In genomic region chr6:5141046-5141445, GRCh38 we compare ENCODE assay signal across 15 cellular contexts. TPM values are rescaled to one million over a fixed set of nuclear protein-coding genes. Genes with fewer than 3 reads are reported as not detected.
A peak's percentile ranks its signal among the peaks of the same experiment; 100 is the strongest.
DNase-seq lines count a peak whose midpoint lies in the region; ATAC-seq and TF ChIP-seq lines count a peak whose summit lies in the region.
"Had no signal": no experiment of that assay in that cellular context is flagged by ENCODE, and none has a peak within 500 bp of the region (broad histone marks: within the 10 kb centered on the region; RNA-seq: fewer than 3 reads in every experiment).

No MANE protein-coding gene starts in this region.

- H3K9me3 Mint-ChIP-seq in activated B cell treated with CpG ODN at 0.5 μM for 24 hours = no peaks in the 10 kb centered on the region

- no peak overlapping the region for H3K14ac ChIP-seq in IMR-90 (replicated peaks; ENCODE audit: low read depth, low read length)
- H3K14ac ChIP-seq in mesenchymal stem cell (ENCODE audit: low read length in 2 of 2) = no peak overlapping the region

- H2BK120ac ChIP-seq in IMR-90 (ENCODE audit: low read depth, low read length) (no peak overlapping the region), mesenchymal stem cell (ENCODE audit: low read depth, low read length) (no peak overlapping the region)

- intact Hi-C loops in IMR-90 (cut with micrococcal nuclease) = loop anchor here (5.0 kb wide), 1 partner anchor 136 kb away; no protein-coding TSS in a partner anchor
- intact Hi-C loops in activated B cell treated with CpG ODN at 0.5 μM for 24 hours (cut with micrococcal nuclease) = loop anchor here (5.0 kb wide), 3 partner anchors 139 to 859 kb away; partner anchors contain the start of gene RPP40
- intact Hi-C loops in mucosa of descending colon (cut with DNase I, micrococcal nuclease) = loop anchor here (10.0 kb wide), 2 partner anchors 254 to 1404 kb away; no protein-coding TSS in a partner anchor

- H3K27me3 Mint-ChIP-seq in activated B cell treated with CpG ODN at 0.5 μM for 24 hours = no peaks in the 10 kb centered on the region

- WGBS in IMR-90 (ENCODE audit: extremely low coverage in 2 of 2, insufficient read length in 1 of 2), 2 experiments = no CpG with 5 or more reads among the region's 3 CpGs
- WGBS in mesenchymal stem cell = 100% methylated on average over 3 of the region's 3 CpGs

- no peak overlapping the region for H4K8ac ChIP-seq in IMR-90 (ENCODE audit: low read depth in 2 of 2, low read length in 2 of 2)
- H4K8ac ChIP-seq in mesenchymal stem cell (ENCODE audit: low read length) = no peak overlapping the region

- dilution Hi-C loops in IMR-90 (cut with HindIII; ENCODE audit: low sequenced_read_pairs, unreplicated experiment) = no loop called here

- POLR2A ChIA-PET in IMR-90 (lab: Charles Lee; ENCODE audit: unreplicated experiment) (no interaction called here), activated B cell treated with CpG ODN at 0.5 μM for 24 hours (lab: Charles Lee) (interaction anchor here (0.9 kb wide), 1 partner anchor 146 kb away, joined by 4 read pairs; no protein-coding TSS in a partner anchor)

- BruUV-seq in IMR-90 (replicated peaks; lab: Mats Ljungman, UMichigan) = no TSS peak

- H4K5ac ChIP-seq in IMR-90 (ENCODE audit: low read depth, low read length) = no peak overlapping the region

- TF ChIP-seq POLR2A in IMR-90 (IDR thresholded peaks at IDR 0.05; ENCODE audit: low read depth, low read length) = no peak

- CTCF ChIA-PET in IMR-90 (lab: Yijun Ruan, JAX) = interaction anchor here (0.6 kb wide), 1 partner anchor 73 kb away, joined by 3 read pairs; no protein-coding TSS in a partner anchor
- CTCF ChIA-PET in activated B cell treated with CpG ODN at 0.5 μM for 24 hours (lab: Charles Lee) = interaction anchor here (1.1 to 4.2 kb wide), 3 partner anchors 34 to 257 kb away, joined by 3 to 93 read pairs (median 6); no protein-coding TSS in a partner anchor

- no peak overlapping the region for H2BK5ac ChIP-seq in IMR-90 (ENCODE audit: low read depth, low read length, poor library complexity, severe bottlenecking)
- H2BK5ac ChIP-seq in mesenchymal stem cell (ENCODE audit: low read depth, low read length, poor library complexity, severe bottlenecking) = no peak overlapping the region

- H3K36me3 Mint-ChIP-seq in activated B cell treated with CpG ODN at 0.5 μM for 24 hours (ENCODE audit: low read depth) = peaks cover 2% of the 10 kb centered on the region

- H3K4me1 ChIP-seq in IMR-90 (ENCODE audit: control insufficient read depth, insufficient read depth, low read length) (no peaks in the 10 kb centered on the region; the same call in 1 of the 2 replicates), mesenchymal stem cell (ENCODE audit: control insufficient read depth, insufficient read depth, low read depth, low read length) (peaks cover 10% of the 10 kb centered on the region), mucosa of descending colon (ENCODE audit: low read depth) (no peaks in the 10 kb centered on the region)

- H3K27me3 ChIP-seq in IMR-90 (ENCODE audit: control insufficient read depth, insufficient read depth, low read length) (no peaks in the 10 kb centered on the region), mesenchymal stem cell (ENCODE audit: control insufficient read depth in 1 of 2, insufficient read depth in 1 of 2, low read length in 2 of 2) (no peaks in the 10 kb centered on the region)
- H3K27me3 ChIP-seq: MG63 had no signal

- H3K36me3 ChIP-seq in IMR-90 (ENCODE audit: control insufficient read depth, insufficient read depth, low read length) = no peaks in the 10 kb centered on the region
- peaks cover 0 to 3% of the 10 kb centered on the region in 2 experiments for H3K36me3 ChIP-seq in mesenchymal stem cell (ENCODE audit: control insufficient read depth in 1 of 2, insufficient read depth in 2 of 2, low read depth in 1 of 2, low read length in 2 of 2)
- no peaks in the 10 kb centered on the region for H3K36me3 ChIP-seq in mucosa of descending colon (ENCODE audit: low read depth)
- H3K36me3 ChIP-seq: HAP-1, MG63 had no signal

- no peak for ATAC-seq in IMR-90 (ENCODE audit: low read depth)
- no peak for ATAC-seq in activated B cell treated with CpG ODN at 0.5 μM for 24 hours (ENCODE audit: low read depth)
- ATAC-seq in mucosa of descending colon = no peak
- ATAC-seq in HG02588 (IDR thresholded peaks at IDR 0.05; ENCODE audit: unreplicated experiment) = no peak

- DNase-seq in ACHN = peak; percentile 4
- DNase-seq in IMR-90 = peak; percentile 17
- no peak for DNase-seq in activated B cell treated with CpG ODN at 0.5 μM for 24 hours
- DNase-seq in mesenchymal stem cell = peak; percentile 4
- no peak for DNase-seq in activated CD4-positive, alpha-beta T cell treated with anti-CD3 and anti-CD28 coated beads for 4 hours
- DNase-seq in mucosa of descending colon = no peak
- no peak for DNase-seq in NCI-H748 treated with DMSO at 0.1 percent for 48 hours (lab: John Stamatoyannopoulos, UW)
- DNase-seq: COR-L47, MG63, NCI-H1105, NCI-H1694, NCI-H510A treated with DMSO at 0.1 percent for 48 hours, SIG-M5 had no signal

- no peak overlapping the region for H2AK9ac ChIP-seq in IMR-90 (replicated peaks; ENCODE audit: low read depth, low read length, poor library complexity)

- H3K23ac ChIP-seq in IMR-90 (ENCODE audit: low read depth, low read length) = no peak overlapping the region
- H3K23ac ChIP-seq in mesenchymal stem cell (ENCODE audit: low read length in 2 of 2) = no peak overlapping the region

- H3K4me2 ChIP-seq in IMR-90 (ENCODE audit: low read depth, low read length) (no peak overlapping the region), mesenchymal stem cell (ENCODE audit: low read length, poor library complexity, severe bottlenecking) (no peak overlapping the region)

- H4K91ac ChIP-seq in IMR-90 (ENCODE audit: insufficient read depth, low read depth, low read length) = no peak overlapping the region
- H4K91ac ChIP-seq in mesenchymal stem cell (ENCODE audit: low read length) = no peak overlapping the region

- no peak overlapping the region for H3K56ac ChIP-seq in IMR-90 (ENCODE audit: extremely low read depth, insufficient read depth, low read length)

- H3K4ac ChIP-seq in IMR-90 (ENCODE audit: low read depth, low read length) = no peak overlapping the region
- no peak overlapping the region for H3K4ac ChIP-seq in mesenchymal stem cell (ENCODE audit: low read depth in 1 of 2, low read length in 2 of 2)

- H4K20me1 ChIP-seq in IMR-90 (ENCODE audit: insufficient read depth, low read length) = no peaks in the 10 kb centered on the region

- H2AFZ ChIP-seq in IMR-90 (replicated peaks; ENCODE audit: low read length, poor library complexity) = no peak overlapping the region
- H2AFZ ChIP-seq in mesenchymal stem cell (ENCODE audit: low read depth, low read length) = no peak overlapping the region

- H3K27ac ChIP-seq in IMR-90 (ENCODE audit: insufficient read depth, low read length) (no peak overlapping the region), mesenchymal stem cell (ENCODE audit: low read length, poor library complexity, severe bottlenecking) (no peak overlapping the region)

- H3K79me1 ChIP-seq in IMR-90 (ENCODE audit: low read depth in 1 of 2, low read length in 2 of 2) (no peaks in the 10 kb centered on the region), mesenchymal stem cell (replicated peaks; ENCODE audit: low read length, poor library complexity, severe bottlenecking) (peaks cover 10% of the 10 kb centered on the region)

- no peak overlapping the region for H2BK20ac ChIP-seq in IMR-90 (ENCODE audit: low read depth, low read length)

- H2AK5ac ChIP-seq in IMR-90 (ENCODE audit: low read depth, low read length) (no peak overlapping the region), mesenchymal stem cell (ENCODE audit: low read length, severe bottlenecking) (no peak overlapping the region)

- TF ChIP-seq CTCF in IMR-90 (conservative IDR thresholded peaks at IDR 0.05; ENCODE audit: low read depth, low read length) (no peak), activated B cell treated with CpG ODN at 0.5 μM for 24 hours (IDR thresholded peaks at IDR 0.05) (no peak), mucosa of descending colon (IDR thresholded peaks at IDR 0.05) (no peak)

- H3K9me3 ChIP-seq in IMR-90 (ENCODE audit: control insufficient read depth, insufficient read depth, low read length) (no peaks in the 10 kb centered on the region), mesenchymal stem cell (ENCODE audit: control insufficient read depth, low read length) (no peaks in the 10 kb centered on the region), mucosa of descending colon (no peaks in the 10 kb centered on the region)
- H3K9me3 ChIP-seq: HAP-1, MG63 had no signal

- TF ChIP-seq RAD21 in IMR-90 (IDR thresholded peaks at IDR 0.05; ENCODE audit: low read length) = no peak

- no peak overlapping the region for H2BK15ac ChIP-seq in IMR-90 (ENCODE audit: low read depth, low read length)
- H2BK15ac ChIP-seq in mesenchymal stem cell (ENCODE audit: low read depth, poor library complexity, severe bottlenecking) = no peak overlapping the region

- H3K9ac ChIP-seq in IMR-90 (ENCODE audit: low read depth, low read length) = no peak overlapping the region
- H3K9ac ChIP-seq in mesenchymal stem cell (ENCODE audit: low read length) = peak overlapping the region; percentile 18

- no peak overlapping the region for H2BK12ac ChIP-seq in mesenchymal stem cell (ENCODE audit: low read length in 2 of 2)

- H3K4me3 ChIP-seq in IMR-90 (ENCODE audit: insufficient read depth, low read depth, low read length) (no peak overlapping the region), mesenchymal stem cell (ENCODE audit: insufficient read depth in 1 of 2, low read depth in 1 of 2, low read length in 2 of 2) (no peak overlapping the region), mucosa of descending colon (no peak overlapping the region)
- H3K4me3 ChIP-seq: HAP-1, MG63 had no signal

- peaks cover 40% of the 10 kb centered on the region for H3K4me1 Mint-ChIP-seq in activated B cell treated with CpG ODN at 0.5 μM for 24 hours

- no peaks in the 10 kb centered on the region for H3K9me1 ChIP-seq in IMR-90 (ENCODE audit: insufficient read depth, low read length)

- in situ Hi-C loops in ACHN (cut with HindIII; ENCODE audit: low pct_ligation_motif_present, low pct_unique_long_range_greater_than_20kb, low sequenced_read_pairs) = loop anchor here (10.0 kb wide), 1 partner anchor 244 kb away; no protein-coding TSS in a partner anchor
- in situ Hi-C loops in IMR-90 (cut with MboI; ENCODE audit: low sequenced_read_pairs) = loop anchor here (5.0 to 10.0 kb wide), 2 partner anchors 251 to 1404 kb away; no protein-coding TSS in a partner anchor

- peak overlapping the region; percentile 3 for H3K27ac Mint-ChIP-seq in activated B cell treated with CpG ODN at 0.5 μM for 24 hours

- H3K18ac ChIP-seq in IMR-90 (ENCODE audit: low read depth, low read length) (no peak overlapping the region), mesenchymal stem cell (ENCODE audit: low read depth in 1 of 2, low read length in 2 of 2) (no peak overlapping the region)

- H3K4me3 Mint-ChIP-seq in activated B cell treated with CpG ODN at 0.5 μM for 24 hours = peak overlapping the region; percentile 68

RNA-seq across cellular contexts. Expression of gene PPP1R3G, which starts 55.9 kb away (rescaled TPM):
- under 0.01 and 0.18 TPM in 2 replicates for total RNA-seq in IMR-90 (2012; rRNA removed)
- 0.09 and 0.10 TPM in 2 replicates for polyA plus RNA-seq in IMR-90 (2012; rRNA removed)
- 0.06 and 0.16 TPM in 2 replicates for polyA plus RNA-seq in IMR-90 (2012; cell fraction: cytosol; rRNA removed)
- polyA plus RNA-seq in IMR-90 (2012; cell fraction: nucleus; rRNA removed; ENCODE audit: low replicate concordance) = 0.09 and 0.10 TPM in 2 replicates
- 0.11 and 0.15 TPM in 2 replicates for total RNA-seq in activated B cell treated with CpG ODN at 0.5 μM for 24 hours
- 1.4 TPM for polyA plus RNA-seq in mesenchymal stem cell (2013, experiment 1 of 2)
- polyA plus RNA-seq in mesenchymal stem cell (2013, experiment 2 of 2) = 1.5 TPM
- total RNA-seq in mucosa of descending colon = 1 to 10 TPM in 1 of 3 donors, under 1 TPM in 2; 0.46 to 2.8 (median 0.55) TPM

Comparison
In these comparisons a context has a peak if more than half of its experiments do, and no peak if none do; other contexts are left out.
1. DNase-seq: peak in ACHN (single experiment), IMR-90 (single experiment) and mesenchymal stem cell (single experiment); none in activated B cell treated with CpG ODN at 0.5 μM for 24 hours (single experiment), activated CD4-positive, alpha-beta T cell treated with anti-CD3 and anti-CD28 coated beads for 4 hours (0 of 2), mucosa of descending colon (0 of 3) and NCI-H748 treated with DMSO at 0.1 percent for 48 hours (single experiment).